10 cellular contexts compared by ENCODE assay signal in the genomic region with DNA sequence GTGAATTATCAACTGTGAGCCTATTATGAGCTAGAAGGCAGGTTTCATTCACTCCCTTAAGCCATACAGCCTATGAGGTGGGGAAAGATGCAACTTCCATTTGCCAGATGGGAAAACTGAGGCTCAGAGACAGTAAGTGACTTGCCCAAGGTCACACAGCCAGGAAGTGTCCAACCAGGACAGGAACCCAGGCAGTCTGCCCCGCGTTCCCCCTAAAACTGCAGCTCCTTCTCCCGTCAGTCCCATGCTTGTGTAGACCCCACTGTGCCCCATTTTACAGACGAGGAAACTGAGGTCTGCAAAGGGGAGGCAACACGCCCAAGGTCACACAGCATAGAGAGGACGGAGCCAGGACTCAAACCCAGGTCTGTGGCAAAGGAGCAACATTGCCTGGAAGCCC. TPM values are rescaled to one million over a fixed set of nuclear protein-coding genes. Genes with fewer than 3 reads are reported as not detected.
DNase-seq lines count a peak whose midpoint lies in the region; ATAC-seq and TF ChIP-seq lines count a peak whose summit lies in the region.
"Had no signal": no experiment of that assay in that cellular context is flagged by ENCODE, and none has a peak within 500 bp of the region (broad histone marks: within the 10 kb centered on the region; RNA-seq: fewer than 3 reads in every experiment).

No MANE protein-coding gene starts in this region.

- no peak overlapping the region for H2BK120ac ChIP-seq in trophoblast cell (ENCODE audit: insufficient read depth, low read length, poor library complexity)

- H2AFZ ChIP-seq in trophoblast cell (ENCODE audit: insufficient read depth, low read length, poor library complexity) = no peak overlapping the region

- no peak overlapping the region for H3K18ac ChIP-seq in trophoblast cell (ENCODE audit: low read length)

- no peak overlapping the region for H4K8ac ChIP-seq in trophoblast cell (ENCODE audit: low read depth, low read length)

- DNase-seq in AG04449 (ENCODE audit: low read depth, low spot score) (no peak), fibroblast of mammary gland (ENCODE audit: low read depth) (no peak), trophoblast cell (no peak), H4 (ENCODE audit: low spot score) (no peak)
- no peak for DNase-seq in activated CD4-positive, CD25-positive, alpha-beta regulatory T cell treated with anti-CD3 and anti-CD28 coated beads, Interleukin-2, amount 50 U/mL, for 72 hours
- DNase-seq in CD8-positive, alpha-beta memory T cell = no peak
- DNase-seq: CD8-positive, alpha-beta T cell had no signal

- H3K79me2 ChIP-seq in trophoblast cell (ENCODE audit: control insufficient read depth, insufficient read depth, low read length, poor library complexity) = peaks cover 20% of the 10 kb centered on the region

- H3K79me1 ChIP-seq in trophoblast cell (ENCODE audit: low read length) = peaks cover 14% of the 10 kb centered on the region

- H3K27me3 Mint-ChIP-seq in CD8-positive, alpha-beta memory T cell = no peaks in the 10 kb centered on the region

- POLR2A ChIA-PET in AG04449 (lab: Yijun Ruan, JAX) = interaction anchor here (1.7 kb wide), 1 partner anchor 11 kb away, joined by 4 read pairs; no protein-coding TSS in a partner anchor
- POLR2A ChIA-PET in CD8-positive, alpha-beta memory T cell (lab: Charles Lee) = interaction anchor here (0.5 kb wide), 1 partner anchor 51 kb away, joined by 3 read pairs; no protein-coding TSS in a partner anchor

- H3K36me3 Mint-ChIP-seq in CD8-positive, alpha-beta memory T cell = peaks cover 0 to 9% (median 3%) of the 10 kb centered on the region in 3 donors
- H3K36me3 Mint-ChIP-seq: activated naive CD4-positive, alpha-beta T cell treated with anti-CD3 and anti-CD28 coated beads, Interleukin-2, amount 50 U/mL, for 72 hours had no signal

- no peak overlapping the region for H3K27ac Mint-ChIP-seq in CD8-positive, alpha-beta memory T cell
- H3K27ac Mint-ChIP-seq: activated naive CD4-positive, alpha-beta T cell treated with anti-CD3 and anti-CD28 coated beads, Interleukin-2, amount 50 U/mL, for 72 hours; CD8-positive, alpha-beta T cell had no signal

- H2BK12ac ChIP-seq in trophoblast cell (ENCODE audit: low read length) = no peak overlapping the region

- H3K27ac ChIP-seq in VCaP = peak overlapping the region; percentile 100
- H3K27ac ChIP-seq in trophoblast cell (ENCODE audit: low read depth, low read length) = no peak overlapping the region
- H3K27ac ChIP-seq in CD8-positive, alpha-beta memory T cell (ENCODE audit: low read depth, low read length) = no peak overlapping the region

- WGBS in trophoblast cell (ENCODE audit: extremely low coverage, insufficient coverage, insufficient read length) = no CpG with 5 or more reads among the region's 6 CpGs

- CTCF ChIA-PET in AG04449 (lab: Yijun Ruan, JAX) = interaction anchor here (1.0 to 3.6 kb wide), 5 partner anchors 9 to 250 kb away, joined by 3 to 21 read pairs (median 5); no protein-coding TSS in a partner anchor
- CTCF ChIA-PET in CD8-positive, alpha-beta memory T cell (lab: Charles Lee) = no interaction called here

- H3K27me3 ChIP-seq in trophoblast cell (ENCODE audit: insufficient read depth, low read length) = no peaks in the 10 kb centered on the region
- H3K27me3 ChIP-seq in CD8-positive, alpha-beta memory T cell (ENCODE audit: insufficient read depth, low read length, poor library complexity, severe bottlenecking) = no peaks in the 10 kb centered on the region

- H3K4me3 ChIP-seq in AG04449 (ENCODE audit: low read depth, low read length) (peak overlapping the region; percentile 67), fibroblast of mammary gland (ENCODE audit: control insufficient read depth, low read depth, low read length) (peak overlapping the region; percentile 20), trophoblast cell (ENCODE audit: low read depth, low read length) (no peak overlapping the region)
- no peak overlapping the region for H3K4me3 ChIP-seq in CD8-positive, alpha-beta memory T cell (ENCODE audit: low read length)

- H3K4me2 ChIP-seq in trophoblast cell (ENCODE audit: low read length) = no peak overlapping the region

- no peak overlapping the region for H3K23ac ChIP-seq in trophoblast cell (ENCODE audit: low read length)

- peaks cover 40 to 47% of the 10 kb centered on the region in 2 experiments for H3K4me1 ChIP-seq in trophoblast cell (ENCODE audit: control insufficient read depth in 1 of 2, insufficient read depth in 2 of 2, low read length in 2 of 2)
- no peaks in the 10 kb centered on the region for H3K4me1 ChIP-seq in CD8-positive, alpha-beta memory T cell (ENCODE audit: insufficient read depth, low read length)

- H3K9me3 ChIP-seq in trophoblast cell (ENCODE audit: insufficient read depth, low read depth, low read length) = peaks cover 3% of the 10 kb centered on the region
- H3K9me3 ChIP-seq in CD8-positive, alpha-beta memory T cell (ENCODE audit: low read length) = no peaks in the 10 kb centered on the region

- no peak overlapping the region for H3K14ac ChIP-seq in trophoblast cell (ENCODE audit: low read length)

- no peak for ATAC-seq in HG03354 (IDR thresholded peaks at IDR 0.05; ENCODE audit: poor library complexity, severe bottlenecking, unreplicated experiment)
- ATAC-seq: activated naive CD4-positive, alpha-beta T cell treated with anti-CD3 and anti-CD28 coated beads, Interleukin-2, amount 50 U/mL, for 72 hours; CD8-positive, alpha-beta T cell had no signal

- H3K4me3 Mint-ChIP-seq in CD8-positive, alpha-beta memory T cell = no peak overlapping the region
- H3K4me3 Mint-ChIP-seq: CD8-positive, alpha-beta T cell had no signal

- H4K12ac ChIP-seq in trophoblast cell (ENCODE audit: low read depth, low read length) = no peak overlapping the region

- peak overlapping the region; percentile 42 for H3K4ac ChIP-seq in trophoblast cell (ENCODE audit: low read depth, low read length)

- no peaks in the 10 kb centered on the region for H3K9me3 Mint-ChIP-seq in CD8-positive, alpha-beta memory T cell
- H3K9me3 Mint-ChIP-seq: activated naive CD4-positive, alpha-beta T cell treated with anti-CD3 and anti-CD28 coated beads, Interleukin-2, amount 50 U/mL, for 72 hours; CD8-positive, alpha-beta T cell had no signal

- H4K91ac ChIP-seq in trophoblast cell (ENCODE audit: low read depth, low read length) = no peak overlapping the region

- H3K9ac ChIP-seq in trophoblast cell (ENCODE audit: low read length) = no peak overlapping the region

- peaks cover 7 to 26% (median 15%) of the 10 kb centered on the region in 3 donors for H3K4me1 Mint-ChIP-seq in CD8-positive, alpha-beta memory T cell

- no peak overlapping the region for H2BK5ac ChIP-seq in trophoblast cell (ENCODE audit: low read depth, low read length, poor library complexity)

- TF ChIP-seq CTCF in AG04449 (IDR thresholded peaks at IDR 0.05; ENCODE audit: insufficient read depth, low read length, missing control alignments) (no peak), VCaP (conservative IDR thresholded peaks at IDR 0.05) (no peak), fibroblast of mammary gland (conservative IDR thresholded peaks at IDR 0.05; ENCODE audit: control insufficient read depth, insufficient read depth, low read depth, low read length) (no peak)

- H2AK5ac ChIP-seq in trophoblast cell (ENCODE audit: low read length) = no peak overlapping the region

- peaks cover 2 to 6% of the 10 kb centered on the region in 2 experiments for H3K36me3 ChIP-seq in trophoblast cell (ENCODE audit: control insufficient read depth in 1 of 2, insufficient read depth in 2 of 2, low read length in 2 of 2)
- no peaks in the 10 kb centered on the region for H3K36me3 ChIP-seq in CD8-positive, alpha-beta memory T cell (ENCODE audit: insufficient read depth, low read length)

RNA-seq across cellular contexts. Expression of gene NCOR2, which starts 50.6 kb away (rescaled TPM):
- 147 and 153 TPM in 2 replicates for polyA plus RNA-seq in trophoblast cell (2013)
- 17.9 and 21.5 TPM in 2 replicates for total RNA-seq in H4 (2014; rRNA removed; shearing (Covaris generic))
- total RNA-seq in CD8-positive, alpha-beta memory T cell = 10 to 100 TPM; 96.6 to 97.4 TPM
- 16.7 TPM for polyA plus RNA-seq in CD8-positive, alpha-beta memory T cell

Comparison
In these comparisons a context has a peak if more than half of its experiments do, and no peak if none do; other contexts are left out.
1. H3K4me3 ChIP-seq: peak in AG04449 (single experiment) and fibroblast of mammary gland (single experiment); none in trophoblast cell (single experiment) and CD8-positive, alpha-beta memory T cell (single experiment).